ENCODE assay signal across 21 cellular contexts in the genomic region with DNA sequence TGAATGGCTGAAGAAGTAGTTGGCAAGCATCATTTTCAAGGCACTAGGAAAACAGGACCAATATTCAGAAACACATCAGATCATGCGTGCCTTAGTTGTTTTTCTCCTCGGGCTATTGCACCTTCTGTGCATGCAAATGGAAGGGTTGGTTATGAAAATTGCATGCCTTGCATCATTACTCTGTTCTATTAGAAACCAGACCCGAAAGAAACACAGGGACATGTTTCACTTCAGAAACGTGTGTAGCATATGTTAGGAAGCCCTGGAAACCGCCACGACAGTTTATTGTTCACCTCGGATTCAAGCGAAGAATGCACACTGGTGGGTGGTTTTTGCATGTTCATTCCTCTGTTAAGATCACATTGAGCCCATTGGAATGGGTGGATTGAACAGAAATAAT.
"Had no signal": no experiment of that assay in that cellular context is flagged by ENCODE, and none has a peak within 500 bp of the region (broad histone marks: within the 10 kb centered on the region; RNA-seq: fewer than 3 reads in every experiment).

No MANE protein-coding gene starts in this region.

- H3K27ac ChIP-seq: SJSA1, SK-N-MC had no signal

- H3K9me3 ChIP-seq: SJSA1 had no signal

- H3K4me1 ChIP-seq: SJSA1 had no signal

- DNase-seq: IMR-90, Karpas-422, KG1, MM.1S, NCI-H1105, NCI-H1417, NCI-H1436 treated with DMSO at 0.1 percent for 48 hours, NCI-H1694, NCI-H187 treated with DMSO at 0.1 percent for 48 hours, NCI-H2029 treated with DMSO at 0.1 percent for 48 hours, NCI-H2171 treated with DMSO at 0.1 percent for 48 hours, NCI-H345, NCI-H446 treated with DMSO at 0.1 percent for 48 hours, NCI-H524, NCI-H82, Right ventricle myocardium superior, RPMI8226, SIG-M5 had no signal

- H3K36me3 ChIP-seq: SJSA1 had no signal

- H3K4me3 ChIP-seq: SJSA1, SK-N-MC had no signal

- ATAC-seq: HepG2 had no signal
